In genomic region chr16:83727751-83728352, GRCh38 we compare ENCODE assay signal across 22 cellular contexts.
DNase-seq lines count a peak whose midpoint lies in the region; ATAC-seq and TF ChIP-seq lines count a peak whose summit lies in the region.
"Had no signal": no experiment of that assay in that cellular context is flagged by ENCODE, and none has a peak within 500 bp of the region (broad histone marks: within the 10 kb centered on the region; RNA-seq: fewer than 3 reads in every experiment).

No MANE protein-coding gene starts in this region.

- H3K27me3 ChIP-seq in H7 (ENCODE audit: control insufficient read depth, insufficient read depth, low read length) (no peaks in the 10 kb centered on the region), mesenchymal stem cell (ENCODE audit: control insufficient read depth in 1 of 2, insufficient read depth in 1 of 2, low read length in 2 of 2) (no peaks in the 10 kb centered on the region)
- H3K27me3 ChIP-seq: MG63, SJSA1 had no signal

- H3K4me3 ChIP-seq in H7 (ENCODE audit: insufficient read depth, low read depth, low read length) (no peak overlapping the region), mesenchymal stem cell (ENCODE audit: insufficient read depth in 1 of 2, low read depth in 1 of 2, low read length in 2 of 2) (no peak overlapping the region)
- H3K4me3 ChIP-seq: A549, GM23248, MG63, SJSA1 had no signal

- no peak overlapping the region for H2AFZ ChIP-seq in mesenchymal stem cell (ENCODE audit: low read depth, low read length)
- H2AFZ ChIP-seq: GM23248 had no signal

- ATAC-seq in GM21825 (IDR thresholded peaks at IDR 0.05; ENCODE audit: unreplicated experiment), result no peak
- ATAC-seq: A549, Right ventricle myocardium inferior had no signal

- TF ChIP-seq CTCF in endothelial cell (IDR thresholded peaks at IDR 0.05; ENCODE audit: unreplicated experiment), result no peak

- H3K4me3 Mint-ChIP-seq in endothelial cell (ENCODE audit: unreplicated experiment), result no peak overlapping the region
- H3K4me3 Mint-ChIP-seq: B cell had no signal

- peak; percentile 8 for DNase-seq in COLO668 (lab: John Stamatoyannopoulos, UW; ENCODE audit: unreplicated experiment)
- peak; percentile 29 for DNase-seq in H7
- peak; percentile 31 for DNase-seq in RPMI7951 (ENCODE audit: low read depth)
- DNase-seq in mesenchymal stem cell, result no peak
- no peak for DNase-seq in NCI-H1105 (lab: John Stamatoyannopoulos, UW)
- DNase-seq in endothelial cell (ENCODE audit: low spot score), result no peak
- no peak for DNase-seq in activated CD4-positive, CD25-positive, alpha-beta regulatory T cell treated with anti-CD3 and anti-CD28 coated beads, Interleukin-2, amount 50 U/mL, for 72 hours
- DNase-seq: GM23248, HCEC 1CT, Karpas-422, MG63, NCI-H1105 treated with DMSO at 0.1 percent for 48 hours, NCI-H2029 treated with DMSO at 0.1 percent for 48 hours, NCI-H446 treated with DMSO at 0.1 percent for 48 hours, NCI-H526 treated with DMSO at 0.1 percent for 48 hours, SW 1271 had no signal

- H3K18ac ChIP-seq in mesenchymal stem cell (ENCODE audit: low read depth in 1 of 2, low read length in 2 of 2), result peak overlapping the region; percentile 7 to 75

- no peak overlapping the region for H3K4me2 ChIP-seq in mesenchymal stem cell (ENCODE audit: low read length, poor library complexity, severe bottlenecking)
- H3K4me2 ChIP-seq: A549 had no signal

- peak overlapping the region; percentile 37 for H2BK120ac ChIP-seq in mesenchymal stem cell (ENCODE audit: low read depth, low read length)

- H3K14ac ChIP-seq in mesenchymal stem cell (ENCODE audit: low read length in 2 of 2), result peak overlapping the region in 1 of 2 experiments; percentile 85

- no peaks in the 10 kb centered on the region for H3K4me1 Mint-ChIP-seq in endothelial cell (ENCODE audit: unreplicated experiment)
- H3K4me1 Mint-ChIP-seq: B cell had no signal

- H3K9me3 ChIP-seq in mesenchymal stem cell (ENCODE audit: control insufficient read depth, low read length), result peaks cover 10% of the 10 kb centered on the region
- H3K9me3 ChIP-seq: A549, MG63 had no signal

- H3K27ac ChIP-seq in mesenchymal stem cell (ENCODE audit: low read length, poor library complexity, severe bottlenecking), result peak overlapping the region; percentile 91
- H3K27ac ChIP-seq: A549, GM23248, SJSA1 had no signal

- no peaks in the 10 kb centered on the region for H3K36me3 Mint-ChIP-seq in endothelial cell (ENCODE audit: low read depth, unreplicated experiment)
- H3K36me3 Mint-ChIP-seq: CD14-positive monocyte had no signal

- H4K91ac ChIP-seq in mesenchymal stem cell (ENCODE audit: low read length), result peak overlapping the region; percentile 74

- H3K79me1 ChIP-seq in mesenchymal stem cell (replicated peaks; ENCODE audit: low read length, poor library complexity, severe bottlenecking), result no peaks in the 10 kb centered on the region

- H3K23ac ChIP-seq in mesenchymal stem cell (ENCODE audit: low read length in 2 of 2), result peak overlapping the region in 1 of 2 experiments; percentile 28

- H3K27ac Mint-ChIP-seq in endothelial cell (ENCODE audit: unreplicated experiment), result no peak overlapping the region
- H3K27ac Mint-ChIP-seq: B cell had no signal

- H3K9ac ChIP-seq in mesenchymal stem cell (ENCODE audit: low read length), result no peak overlapping the region
- H3K9ac ChIP-seq: GM23248 had no signal

- no peak overlapping the region for H2BK15ac ChIP-seq in mesenchymal stem cell (ENCODE audit: low read depth, poor library complexity, severe bottlenecking)

- peak overlapping the region; percentile 50 to 69 for H2BK12ac ChIP-seq in mesenchymal stem cell (ENCODE audit: low read length in 2 of 2)

- H3K4me1 ChIP-seq in mesenchymal stem cell (ENCODE audit: control insufficient read depth, insufficient read depth, low read depth, low read length), result peaks cover 5% of the 10 kb centered on the region
- H3K4me1 ChIP-seq: A549, SJSA1 had no signal

- peak overlapping the region in 1 of 2 experiments; percentile 8 for H3K4ac ChIP-seq in mesenchymal stem cell (ENCODE audit: low read depth in 1 of 2, low read length in 2 of 2)

- peak overlapping the region; percentile 78 for H2BK5ac ChIP-seq in mesenchymal stem cell (ENCODE audit: low read depth, low read length, poor library complexity, severe bottlenecking)

- peaks cover 3% of the 10 kb centered on the region for H3K27me3 Mint-ChIP-seq in endothelial cell (ENCODE audit: unreplicated experiment)

- peak overlapping the region; percentile 86 for H2AK5ac ChIP-seq in mesenchymal stem cell (ENCODE audit: low read length, severe bottlenecking)

- H3K36me3 ChIP-seq in H7 (replicated peaks; ENCODE audit: control insufficient read depth, insufficient read depth, low read length) (no peaks in the 10 kb centered on the region), mesenchymal stem cell (ENCODE audit: control insufficient read depth in 1 of 2, insufficient read depth in 2 of 2, low read depth in 1 of 2, low read length in 2 of 2) (no peaks in the 10 kb centered on the region)
- H3K36me3 ChIP-seq: MG63, SJSA1 had no signal

- no peaks in the 10 kb centered on the region for H3K9me3 Mint-ChIP-seq in endothelial cell (ENCODE audit: unreplicated experiment)

- 87% methylated on average over 18 of the region's 18 CpGs for WGBS in mesenchymal stem cell

- H4K8ac ChIP-seq in mesenchymal stem cell (ENCODE audit: low read length), result peak overlapping the region; percentile 33

Comparison
In these comparisons a context has a peak if more than half of its experiments do, and no peak if none do; other contexts are left out.
1. DNase-seq: peak in COLO668 (single experiment), H7 (single experiment) and RPMI7951 (single experiment); none in mesenchymal stem cell (single experiment), NCI-H1105 (single experiment), endothelial cell (single experiment) and activated CD4-positive, CD25-positive, alpha-beta regulatory T cell treated with anti-CD3 and anti-CD28 coated beads, Interleukin-2, amount 50 U/mL, for 72 hours (single experiment).